Comparison of ENCODE assay signal across 4 cellular contexts in the genomic region with DNA sequence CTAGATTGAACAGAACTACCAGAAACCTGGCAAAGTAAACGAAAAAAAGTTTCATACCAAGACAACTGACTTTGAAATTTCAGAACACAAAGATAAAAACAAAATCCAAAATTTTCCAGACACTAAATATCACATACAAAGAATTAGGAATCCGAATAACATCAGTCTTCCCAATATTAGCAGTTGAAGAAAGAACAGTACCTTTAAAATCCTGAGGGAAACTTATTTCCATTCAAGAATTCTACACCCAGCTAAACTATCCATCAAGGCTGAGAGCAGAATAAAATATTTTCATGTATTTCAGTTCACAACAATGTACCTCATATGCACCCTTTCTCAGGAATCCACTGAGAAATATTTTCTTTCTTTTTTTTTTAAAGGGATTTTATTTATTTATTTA. TPM values are rescaled to one million over a fixed set of nuclear protein-coding genes. Genes with fewer than 3 reads are reported as not detected.
"Had no signal": no experiment of that assay in that cellular context is flagged by ENCODE, and none has a peak within 500 bp of the region (broad histone marks: within the 10 kb centered on the region; RNA-seq: fewer than 3 reads in every experiment).

No MANE protein-coding gene starts in this region.

RNA-seq across cellular contexts. Expression of gene COLEC11, which starts 19.8 kb away (rescaled TPM):
- total RNA-seq: GM23248, HT-29 had no signal
- polyA plus RNA-seq: GM23248, IgD-negative memory B cell had no signal

RNA-seq across cellular contexts. Expression of gene ALLC, which starts 43.3 kb away (rescaled TPM):
- total RNA-seq: GM23248, H9, HT-29 had no signal
- polyA plus RNA-seq: GM23248, IgD-negative memory B cell had no signal
